ENCODE assay signal across 24 cellular contexts in the genomic region with DNA sequence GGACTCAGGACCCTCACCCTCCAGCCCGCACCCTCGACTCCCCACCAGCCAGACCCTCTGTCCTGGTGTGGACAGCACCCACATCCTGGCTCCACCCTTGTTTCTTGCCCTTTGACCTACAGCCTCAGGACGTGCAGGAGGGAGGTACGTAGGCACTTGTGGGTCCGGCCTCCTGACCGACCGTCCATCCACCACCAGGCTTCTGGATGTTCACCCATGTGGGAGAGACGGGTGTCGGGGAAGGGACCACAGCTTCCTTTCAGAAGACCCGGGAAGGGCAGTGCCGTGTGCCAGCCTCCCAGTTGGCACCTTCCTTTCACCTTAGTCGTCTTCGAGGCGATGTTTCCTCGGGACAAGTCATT.
DNase-seq lines count a peak whose midpoint lies in the region; ATAC-seq and TF ChIP-seq lines count a peak whose summit lies in the region.
"Had no signal": no experiment of that assay in that cellular context is flagged by ENCODE, and none has a peak within 500 bp of the region (broad histone marks: within the 10 kb centered on the region; RNA-seq: fewer than 3 reads in every experiment).

No MANE protein-coding gene starts in this region.

- DNase-seq in right cardiac atrium = peak; percentile 10 to 35 (median 21)
- DNase-seq in left ventricle myocardium inferior = no peak
- DNase-seq in OCI-LY7 (ENCODE audit: low spot score) = no peak
- no peak for DNase-seq in left colon
- peak; percentile 41 to 64 for DNase-seq in aorta
- DNase-seq in NCI-H2107 (lab: John Stamatoyannopoulos, UW) = no peak
- no peak for DNase-seq in esophagus muscularis mucosa (ENCODE audit: extremely low spot score)
- DNase-seq: Caco-2; CD4-positive, alpha-beta memory T cell; DMS 273 treated with DMSO at 0.1 percent for 48 hours; DND-41; KG1; NCI-H1092; NCI-H1436; NCI-H187 treated with DMSO at 0.1 percent for 48 hours; NCI-H226; NCI-H524; NCI-H774; NK-92 treated with Interleukin-12 subunit alpha and Interleukin-12 subunit beta, amount 100 ng/mL, for 24 hours; Peyer's patch had no signal

- no peaks in the 10 kb centered on the region for H3K27me3 ChIP-seq in right cardiac atrium (ENCODE audit: control insufficient read depth, insufficient read depth)
- H3K27me3 ChIP-seq in left ventricle myocardium inferior (ENCODE audit: low read depth) = peaks cover 3% of the 10 kb centered on the region
- H3K27me3 ChIP-seq in aorta (ENCODE audit: control insufficient read depth in 1 of 2, insufficient read depth in 2 of 2, low read length in 1 of 2) = no peaks in the 10 kb centered on the region
- H3K27me3 ChIP-seq in esophagus muscularis mucosa = peaks cover 0 to 64% (median 5%) of the 10 kb centered on the region in 4 donors
- H3K27me3 ChIP-seq: Peyer's patch had no signal

- H3K4me2 ChIP-seq in OCI-LY7 (ENCODE audit: low read length) = peak overlapping the region; percentile 70
- H3K4me2 ChIP-seq: GM23338 had no signal

- 89% methylated on average over 15 of the region's 15 CpGs for WGBS in right cardiac atrium
- WGBS in aorta, 2 donors = 85 to 89% methylated on average over 15 of the region's 15 CpGs
- 91% methylated on average over 13 of the region's 15 CpGs for WGBS in esophagus muscularis mucosa

- no peak overlapping the region for H3K4me3 ChIP-seq in right cardiac atrium (ENCODE audit: low read length)
- H3K4me3 ChIP-seq in left ventricle myocardium inferior = no peak overlapping the region
- no peak overlapping the region for H3K4me3 ChIP-seq in OCI-LY7 (ENCODE audit: low read depth, low read length, poor library complexity, severe bottlenecking)
- H3K4me3 ChIP-seq in aorta (ENCODE audit: low read length in 2 of 2) = no peak overlapping the region
- no peak overlapping the region for H3K4me3 ChIP-seq in esophagus muscularis mucosa
- H3K4me3 ChIP-seq: GM12878, GM23338 had no signal

- no peaks in the 10 kb centered on the region for H3K79me2 ChIP-seq in OCI-LY7 (ENCODE audit: insufficient read depth, low read depth, low read length)

- no TSS peak for BruUV-seq in OCI-LY7 (replicated peaks; lab: Mats Ljungman, UMichigan)

- no peaks in the 10 kb centered on the region for H3K9me2 ChIP-seq in OCI-LY7 (ENCODE audit: insufficient read depth, low read length)

- no peaks in the 10 kb centered on the region for H4K20me1 ChIP-seq in OCI-LY7 (ENCODE audit: insufficient read depth, low read length)

- H3K9me3 ChIP-seq in right cardiac atrium (ENCODE audit: control insufficient read depth, low read length) = no peaks in the 10 kb centered on the region
- H3K9me3 ChIP-seq in left ventricle myocardium inferior (replicated peaks) = no peaks in the 10 kb centered on the region
- H3K9me3 ChIP-seq in OCI-LY7 (ENCODE audit: low read length) = no peaks in the 10 kb centered on the region
- no peaks in the 10 kb centered on the region for H3K9me3 ChIP-seq in aorta (ENCODE audit: control insufficient read depth, low read length)
- no peaks in the 10 kb centered on the region for H3K9me3 ChIP-seq in esophagus muscularis mucosa
- H3K9me3 ChIP-seq: Caco-2, Peyer's patch had no signal

- POLR2A ChIA-PET in OCI-LY7 (lab: Charles Lee) = interaction anchor here (0.6 kb wide), 1 partner anchor 540 kb away, joined by 5 read pairs; no protein-coding TSS in a partner anchor

- TF ChIP-seq CTCF in left ventricle myocardium inferior (IDR thresholded peaks at IDR 0.05; ENCODE audit: borderline replicate concordance) (no peak), OCI-LY7 (conservative IDR thresholded peaks at IDR 0.05; ENCODE audit: low read length) (no peak), esophagus muscularis mucosa (IDR thresholded peaks at IDR 0.05) (no peak)

- intact Hi-C loops in right cardiac atrium (cut with DNase I) = no loop called here
- intact Hi-C loops in left ventricle myocardium inferior (cut with micrococcal nuclease) = no loop called here
- intact Hi-C loops in OCI-LY7 (cut with micrococcal nuclease; ENCODE audit: unreplicated experiment) = no loop called here
- intact Hi-C loops in left colon (cut with DNase I, micrococcal nuclease) = no loop called here
- intact Hi-C loops in aorta (cut with DNase I) = no loop called here
- intact Hi-C loops in esophagus muscularis mucosa (cut with DNase I) = no loop called here

- H3K4me1 ChIP-seq in right cardiac atrium (ENCODE audit: control insufficient read depth, insufficient read depth, low read length) = no peaks in the 10 kb centered on the region
- no peaks in the 10 kb centered on the region for H3K4me1 ChIP-seq in left ventricle myocardium inferior
- peaks cover 15% of the 10 kb centered on the region for H3K4me1 ChIP-seq in OCI-LY7 (ENCODE audit: insufficient read depth, low read length, poor library complexity, severe bottlenecking)
- no peaks in the 10 kb centered on the region for H3K4me1 ChIP-seq in aorta (ENCODE audit: control insufficient read depth in 1 of 2, insufficient read depth in 2 of 2, low read length in 2 of 2)
- H3K4me1 ChIP-seq in esophagus muscularis mucosa = no peaks in the 10 kb centered on the region
- H3K4me1 ChIP-seq: Caco-2, Peyer's patch had no signal

- no peak for TF ChIP-seq EP300 in esophagus muscularis mucosa (IDR thresholded peaks at IDR 0.05)

- no peaks in the 10 kb centered on the region for H3K36me3 ChIP-seq in left ventricle myocardium inferior
- H3K36me3 ChIP-seq in OCI-LY7 (ENCODE audit: insufficient read depth, low read length) = no peaks in the 10 kb centered on the region
- no peaks in the 10 kb centered on the region for H3K36me3 ChIP-seq in aorta (ENCODE audit: control insufficient read depth in 1 of 2, insufficient read depth in 2 of 2, low read length in 1 of 2)
- H3K36me3 ChIP-seq in esophagus muscularis mucosa = no peaks in the 10 kb centered on the region

- CTCF ChIA-PET in OCI-LY7 (lab: Charles Lee; ENCODE audit: unreplicated experiment) = no interaction called here

- ATAC-seq in right cardiac atrium (no peak), left colon (peak; percentile 6), aorta (ENCODE audit: low FRiP score) (no peak), GM18907 (IDR thresholded peaks at IDR 0.05; ENCODE audit: unreplicated experiment) (no peak)
- ATAC-seq: GM23338, HCT116 had no signal

- 0 out of 2 replicates have a peak overlapping the region, but pooled peaks have one; percentile 72 for H2AFZ ChIP-seq in OCI-LY7 (ENCODE audit: low read length)
- H2AFZ ChIP-seq: GM23338 had no signal

- H3K27ac ChIP-seq in right cardiac atrium (ENCODE audit: low read length) (no peak overlapping the region), left ventricle myocardium inferior (replicated peaks) (no peak overlapping the region), OCI-LY7 (ENCODE audit: low read depth, low read length, poor library complexity, severe bottlenecking) (no peak overlapping the region), aorta (ENCODE audit: low read depth in 1 of 2, low read length in 2 of 2) (no peak overlapping the region), esophagus muscularis mucosa (replicated peaks in 1 of 4) (no peak overlapping the region)

- TF ChIP-seq POLR2A in esophagus muscularis mucosa (IDR thresholded peaks at IDR 0.05; ENCODE audit: low read depth) = no peak

Comparison
In these comparisons a context has a peak if more than half of its experiments do, and no peak if none do; other contexts are left out.
1. DNase-seq: peak in right cardiac atrium (3 of 3) and aorta (2 of 2); none in left ventricle myocardium inferior (single experiment), OCI-LY7 (single experiment), left colon (0 of 2), NCI-H2107 (single experiment) and esophagus muscularis mucosa (single experiment).